14 cellular contexts compared by ENCODE assay signal in genomic region chr6:122788208-122788607, GRCh38. TPM values are rescaled to one million over a fixed set of nuclear protein-coding genes. Genes with fewer than 3 reads are reported as not detected.
DNase-seq lines count a peak whose midpoint lies in the region; ATAC-seq and TF ChIP-seq lines count a peak whose summit lies in the region.
"Had no signal": no experiment of that assay in that cellular context is flagged by ENCODE, and none has a peak within 500 bp of the region (broad histone marks: within the 10 kb centered on the region; RNA-seq: fewer than 3 reads in every experiment).

No MANE protein-coding gene starts in this region.

- H3K4me3 ChIP-seq in psoas muscle, result no peak overlapping the region

- H3K9me3 Mint-ChIP-seq in natural killer cell treated with Interleukin-12 subunit alpha and Interleukin-12 subunit beta and Interleukin-15 and Interleukin-18, amount 100 ng/mL, for 72 hours, result no peaks in the 10 kb centered on the region
- H3K9me3 Mint-ChIP-seq in activated CD8-positive, alpha-beta memory T cell treated with anti-CD3 and anti-CD28 coated beads, Interleukin-2, amount 10 ng/mL, durations not matched to agents 7 days and 5 days (ENCODE audit: low read depth), result no peaks in the 10 kb centered on the region
- H3K9me3 Mint-ChIP-seq: activated T-helper 1 cell treated with anti-CD3 and anti-CD28 coated beads, Interleukin-12 subunit alpha, Interleukin-12 subunit beta, Interleukin-2, Interleukin-4 antibody, amounts not matched to agents 30 ng/mL and 10 ng/mL and 1 ng/mL, durations not matched to agents 14 hours and 24 hours and 36 hours had no signal

- no peak for TF ChIP-seq CTCF in VCaP (conservative IDR thresholded peaks at IDR 0.05)
- TF ChIP-seq CTCF in psoas muscle (IDR thresholded peaks at IDR 0.05), result no peak

- CTCF ChIA-PET in activated CD8-positive, alpha-beta memory T cell treated with anti-CD3 and anti-CD28 coated beads, Interleukin-2, amount 10 ng/mL, durations not matched to agents 7 days and 5 days (lab: Charles Lee), result interaction anchor here (0.8 to 1.9 kb wide), 3 partner anchors 10 to 75 kb away, joined by 3 to 11 read pairs (median 4); no protein-coding TSS in a partner anchor

- no peak for ATAC-seq in psoas muscle
- no peak for ATAC-seq in natural killer cell treated with Interleukin-12 subunit alpha and Interleukin-12 subunit beta and Interleukin-15 and Interleukin-18, amount 100 ng/mL, for 72 hours
- no peak for ATAC-seq in activated CD8-positive, alpha-beta memory T cell treated with anti-CD3 and anti-CD28 coated beads, Interleukin-2, amount 10 ng/mL, durations not matched to agents 7 days and 5 days

- no peak overlapping the region for H3K27ac Mint-ChIP-seq in natural killer cell treated with Interleukin-12 subunit alpha and Interleukin-12 subunit beta and Interleukin-15 and Interleukin-18, amount 100 ng/mL, for 72 hours
- no peak overlapping the region for H3K27ac Mint-ChIP-seq in activated CD8-positive, alpha-beta memory T cell treated with anti-CD3 and anti-CD28 coated beads, Interleukin-2, amount 10 ng/mL, durations not matched to agents 7 days and 5 days
- H3K27ac Mint-ChIP-seq: CD4-positive, CD25-positive, alpha-beta regulatory T cell had no signal

- H3K4me1 ChIP-seq in ES-I3 (ENCODE audit: insufficient read depth, low read length) (no peaks in the 10 kb centered on the region), psoas muscle (peaks cover 23% of the 10 kb centered on the region)

- DNase-seq in psoas muscle, result no peak
- DNase-seq in natural killer cell treated with Interleukin-12 subunit alpha and Interleukin-12 subunit beta and Interleukin-15 and Interleukin-18, amount 100 ng/mL, for 72 hours (ENCODE audit: low spot score), result no peak
- DNase-seq in activated CD8-positive, alpha-beta memory T cell treated with anti-CD3 and anti-CD28 coated beads, Interleukin-2, amount 10 ng/mL, durations not matched to agents 7 days and 5 days, result no peak
- DNase-seq in NCI-H2107 treated with DMSO at 0.1 percent for 48 hours (lab: John Stamatoyannopoulos, UW; ENCODE audit: unreplicated experiment), result no peak
- DNase-seq in stimulated activated CD4-positive, alpha-beta T cell treated with anti-CD3 and anti-CD28 coated beads, Interleukin-15, amount 100 ng/mL, for 24 hours, result no peak
- DNase-seq: NCI-H226, WERI-Rb-1 had no signal

- peaks cover 29 to 33% of the 10 kb centered on the region in 2 donors for H3K27me3 Mint-ChIP-seq in natural killer cell treated with Interleukin-12 subunit alpha and Interleukin-12 subunit beta and Interleukin-15 and Interleukin-18, amount 100 ng/mL, for 72 hours
- H3K27me3 Mint-ChIP-seq in activated CD8-positive, alpha-beta memory T cell treated with anti-CD3 and anti-CD28 coated beads, Interleukin-2, amount 10 ng/mL, durations not matched to agents 7 days and 5 days, result peaks cover 57% of the 10 kb centered on the region

- no peaks in the 10 kb centered on the region for H3K36me3 ChIP-seq in ES-I3 (ENCODE audit: insufficient read depth, low read length)
- H3K36me3 ChIP-seq in psoas muscle (ENCODE audit: insufficient read depth in 1 of 2, low read depth in 1 of 2), result no peaks in the 10 kb centered on the region
- H3K36me3 ChIP-seq: WERI-Rb-1 had no signal

- H3K4me1 Mint-ChIP-seq in natural killer cell treated with Interleukin-12 subunit alpha and Interleukin-12 subunit beta and Interleukin-15 and Interleukin-18, amount 100 ng/mL, for 72 hours (ENCODE audit: low read depth in 2 of 2), result peaks cover 10 to 15% of the 10 kb centered on the region in 2 donors
- H3K4me1 Mint-ChIP-seq in activated CD8-positive, alpha-beta memory T cell treated with anti-CD3 and anti-CD28 coated beads, Interleukin-2, amount 10 ng/mL, durations not matched to agents 7 days and 5 days, result peaks cover 13% of the 10 kb centered on the region

- no peak overlapping the region for H3K4me3 Mint-ChIP-seq in natural killer cell treated with Interleukin-12 subunit alpha and Interleukin-12 subunit beta and Interleukin-15 and Interleukin-18, amount 100 ng/mL, for 72 hours
- H3K4me3 Mint-ChIP-seq in activated CD8-positive, alpha-beta memory T cell treated with anti-CD3 and anti-CD28 coated beads, Interleukin-2, amount 10 ng/mL, durations not matched to agents 7 days and 5 days, result no peak overlapping the region

- WGBS in psoas muscle, 3 donors, result 49 to 58% (median 52%) methylated on average over 6 of the region's 6 CpGs

- H3K27me3 ChIP-seq in layer of hippocampus (ENCODE audit: control insufficient read depth, insufficient read depth, low read length) (no peaks in the 10 kb centered on the region), psoas muscle (ENCODE audit: insufficient read depth in 3 of 3, low read length in 2 of 3) (no peaks in the 10 kb centered on the region)

- H3K9ac ChIP-seq in ES-I3 (ENCODE audit: low read depth, low read length), result peak overlapping the region; percentile 62; the same call in 1 of the 2 replicates

- intact Hi-C loops in psoas muscle (cut with DNase I), result loop anchor here (5.0 kb wide), 1 partner anchor 36 kb away; no protein-coding TSS in a partner anchor

- H3K36me3 Mint-ChIP-seq in natural killer cell treated with Interleukin-12 subunit alpha and Interleukin-12 subunit beta and Interleukin-15 and Interleukin-18, amount 100 ng/mL, for 72 hours, result peaks cover 4% of the 10 kb centered on the region
- no peaks in the 10 kb centered on the region for H3K36me3 Mint-ChIP-seq in activated CD8-positive, alpha-beta memory T cell treated with anti-CD3 and anti-CD28 coated beads, Interleukin-2, amount 10 ng/mL, durations not matched to agents 7 days and 5 days
- H3K36me3 Mint-ChIP-seq: CD4-positive, CD25-positive, alpha-beta regulatory T cell had no signal

- H3K27ac ChIP-seq in VCaP, result peak overlapping the region; percentile 97
- peak overlapping the region; percentile 93 for H3K27ac ChIP-seq in layer of hippocampus (ENCODE audit: low read depth, low read length)
- H3K27ac ChIP-seq in psoas muscle, result peak overlapping the region; percentile 99

- H3K9me3 ChIP-seq in ES-I3 (ENCODE audit: control insufficient read depth, insufficient read depth, low read length), result no peaks in the 10 kb centered on the region
- no peaks in the 10 kb centered on the region for H3K9me3 ChIP-seq in psoas muscle

RNA-seq across cellular contexts. Expression of gene SMPDL3A, which starts 0.8 kb away (rescaled TPM):
- total RNA-seq in psoas muscle, result 10 to 100 TPM; 15.1 to 38.4 (median 22.5) TPM
- 10 to 100 TPM in 2 of 3 donors, 1 to 10 TPM in 1; 6.3 to 36.1 (median 35.2) TPM for polyA plus RNA-seq in psoas muscle
- 1 to 10 TPM; 3.4 to 8.1 TPM for total RNA-seq in natural killer cell treated with Interleukin-12 subunit alpha and Interleukin-12 subunit beta and Interleukin-15 and Interleukin-18, amount 100 ng/mL, for 72 hours
- under 1 TPM in 1 of 2 experiments, not detected in 1; 0.52 TPM for total RNA-seq in activated CD8-positive, alpha-beta memory T cell treated with anti-CD3 and anti-CD28 coated beads, Interleukin-2, amount 10 ng/mL, durations not matched to agents 7 days and 5 days
- total RNA-seq: CD4-positive, CD25-positive, alpha-beta regulatory T cell had no signal

RNA-seq across cellular contexts. Expression of gene FABP7, which starts 8.7 kb away (rescaled TPM):
- total RNA-seq in psoas muscle, result 10 to 100 TPM in 2 of 4 donors, 1 to 10 TPM in 2; 3.7 to 63.6 (median 27.1) TPM
- 10 to 100 TPM in 2 of 3 donors, 1 to 10 TPM in 1; 7.1 to 42.1 (median 31.3) TPM for polyA plus RNA-seq in psoas muscle
- not detected for total RNA-seq in natural killer cell treated with Interleukin-12 subunit alpha and Interleukin-12 subunit beta and Interleukin-15 and Interleukin-18, amount 100 ng/mL, for 72 hours
- not detected for total RNA-seq in activated CD8-positive, alpha-beta memory T cell treated with anti-CD3 and anti-CD28 coated beads, Interleukin-2, amount 10 ng/mL, durations not matched to agents 7 days and 5 days
- total RNA-seq: activated T-helper 1 cell treated with anti-CD3 and anti-CD28 coated beads, Interleukin-12 subunit alpha, Interleukin-12 subunit beta, Interleukin-2, Interleukin-4 antibody, amounts not matched to agents 30 ng/mL and 10 ng/mL and 1 ng/mL, durations not matched to agents 14 hours and 24 hours and 36 hours; CD4-positive, CD25-positive, alpha-beta regulatory T cell; pulmonary artery endothelial cell; ureter had no signal
- polyA plus RNA-seq: CD4-positive, CD25-positive, alpha-beta regulatory T cell had no signal

Comparison
In these comparisons a context has a peak if more than half of its experiments do, and no peak if none do; other contexts are left out.
1. RNA of gene FABP7, which starts 8.7 kb away (total RNA-seq): 3.7 to 63.6 TPM in psoas muscle; not detected in natural killer cell treated with Interleukin-12 subunit alpha and Interleukin-12 subunit beta and Interleukin-15 and Interleukin-18, amount 100 ng/mL, for 72 hours and not detected in activated CD8-positive, alpha-beta memory T cell treated with anti-CD3 and anti-CD28 coated beads, Interleukin-2, amount 10 ng/mL, durations not matched to agents 7 days and 5 days; every median in the first group is over 4 times any median in the second.
2. Peak in every context shown above with its lines, with median percentiles within 50 percentile points of each other: H3K27ac ChIP-seq.